ENCODE assay signal across 21 cellular contexts in the genomic region with DNA sequence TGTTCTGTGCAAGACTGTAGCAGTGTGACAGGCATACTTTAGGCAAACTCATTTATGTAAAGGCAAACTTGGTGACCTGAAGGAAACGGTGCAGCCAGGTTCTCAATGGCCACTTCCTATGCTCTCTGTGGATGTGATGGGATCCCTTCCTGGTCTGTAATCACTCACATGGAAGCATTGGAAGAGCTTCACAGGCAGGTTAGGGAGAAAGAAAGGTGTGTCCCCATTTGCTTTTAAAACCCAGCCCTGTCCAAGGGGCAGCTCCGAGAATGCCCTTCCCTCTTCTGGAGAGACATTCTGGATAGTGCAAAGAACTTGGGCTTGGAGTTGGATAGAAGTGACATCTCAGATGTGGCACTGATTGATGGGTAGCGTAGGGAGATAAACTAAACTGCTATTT.
"Had no signal": no experiment of that assay in that cellular context is flagged by ENCODE, and none has a peak within 500 bp of the region (broad histone marks: within the 10 kb centered on the region; RNA-seq: fewer than 3 reads in every experiment).

No MANE protein-coding gene starts in this region.

- H3K4me1 Mint-ChIP-seq: mesothelial cell of epicardium had no signal

- ATAC-seq: esophagus mucosa; heart right ventricle; lower lobe of right lung; natural killer cell treated with Interleukin-12 subunit alpha and Interleukin-12 subunit beta and Interleukin-15 and Interleukin-18, amount 100 ng/mL, for 72 hours; pancreas; right cardiac atrium; stimulated activated naive CD8-positive, alpha-beta T cell treated with anti-CD3 and anti-CD28 coated beads, Interleukin-15, Interleukin-2, amounts not matched to agents 100 U/mL and 50 U/mL, for 24 hours; upper lobe of right lung had no signal

- H3K9me3 ChIP-seq: gastrocnemius medialis, heart right ventricle, left ventricle myocardium inferior, lower lobe of right lung, pancreas, tibial artery, upper lobe of right lung, vagina had no signal

- H3K27me3 ChIP-seq: dorsolateral prefrontal cortex, gastrocnemius medialis, heart right ventricle, pancreas, tibial artery, upper lobe of right lung, vagina had no signal

- H3K27me3 Mint-ChIP-seq: memory B cell; natural killer cell treated with Interleukin-12 subunit alpha and Interleukin-12 subunit beta and Interleukin-15 and Interleukin-18, amount 100 ng/mL, for 72 hours; progenitor cell of endocrine pancreas had no signal

- H3K4me2 ChIP-seq: smooth muscle cell had no signal

- H3K9me3 Mint-ChIP-seq: memory B cell; mesothelial cell of epicardium; natural killer cell treated with Interleukin-12 subunit alpha and Interleukin-12 subunit beta and Interleukin-15 and Interleukin-18, amount 100 ng/mL, for 72 hours had no signal

- H3K4me1 ChIP-seq: gastrocnemius medialis, heart right ventricle, lower lobe of right lung, pancreas, tibial artery, upper lobe of right lung, vagina had no signal

- H3K27ac Mint-ChIP-seq: mesothelial cell of epicardium; natural killer cell treated with Interleukin-12 subunit alpha and Interleukin-12 subunit beta and Interleukin-15 and Interleukin-18, amount 100 ng/mL, for 72 hours; progenitor cell of endocrine pancreas had no signal

- DNase-seq: cortex of kidney; dorsolateral prefrontal cortex; effector CD8-positive, alpha-beta T cell; gastrocnemius medialis; heart right ventricle; left ventricle myocardium inferior; lower lobe of right lung; occipital lobe; pancreas; right cardiac atrium; stimulated activated CD4-positive, alpha-beta T cell treated with anti-CD3 and anti-CD28 coated beads, Interleukin-2, amount 100 ng/mL, for 48 hours; stimulated activated naive CD8-positive, alpha-beta T cell treated with anti-CD3 and anti-CD28 coated beads, Interleukin-15, Interleukin-2, amounts not matched to agents 100 U/mL and 50 U/mL, for 24 hours; tibial artery; upper lobe of right lung had no signal

- H3K4me3 ChIP-seq: dorsolateral prefrontal cortex, gastrocnemius medialis, heart right ventricle, left ventricle myocardium inferior, lower lobe of right lung, pancreas, smooth muscle cell, tibial artery, upper lobe of right lung, vagina had no signal

- H3K4me3 Mint-ChIP-seq: memory B cell; mesothelial cell of epicardium; natural killer cell treated with Interleukin-12 subunit alpha and Interleukin-12 subunit beta and Interleukin-15 and Interleukin-18, amount 100 ng/mL, for 72 hours had no signal

- H3K27ac ChIP-seq: gastrocnemius medialis, heart right ventricle, left ventricle myocardium inferior, lower lobe of right lung, pancreas, tibial artery, upper lobe of right lung, vagina had no signal
